Comparison of ENCODE assay signal across 30 cellular contexts in genomic region chr3:151800449-151800848, GRCh38. TPM values are rescaled to one million over a fixed set of nuclear protein-coding genes. Genes with fewer than 3 reads are reported as not detected.
"Had no signal": no experiment of that assay in that cellular context is flagged by ENCODE, and none has a peak within 500 bp of the region (broad histone marks: within the 10 kb centered on the region; RNA-seq: fewer than 3 reads in every experiment).

No MANE protein-coding gene starts in this region.

- H3K27ac ChIP-seq: brain microvascular endothelial cell, gastrocnemius medialis, ovary, sigmoid colon, suprapubic skin, tibial artery had no signal

- DNase-seq: activated CD4-positive, alpha-beta memory T cell treated with anti-CD3 and anti-CD28 coated beads, Interleukin-2, amount 10 ng/mL, durations not matched to agents 7 days and 5 days; activated CD4-positive, alpha-beta T cell treated with anti-CD3 and anti-CD28 coated beads for 1 hour; activated CD4-positive, alpha-beta T cell treated with anti-CD3 and anti-CD28 coated beads, Interleukin-2, amount 10 ng/mL, durations not matched to agents 7 days and 5 days; activated CD8-positive, alpha-beta memory T cell treated with anti-CD3 and anti-CD28 coated beads, Interleukin-2, amount 50 U/mL, for 48 hours; activated gamma-delta T cell; activated naive CD4-positive, alpha-beta T cell treated with anti-CD3 and anti-CD28 coated beads, Interleukin-2, amount 10 ng/mL, durations not matched to agents 7 days and 5 days; activated naive CD8-positive, alpha-beta T cell treated with anti-CD3 and anti-CD28 coated beads, Interleukin-2, amount 10 ng/mL, durations not matched to agents 7 days and 5 days; activated T-cell treated with anti-CD3 and anti-CD28 coated beads, Interleukin-2, amount 50 U/mL, for 24 hours; amniotic stem cell; brain microvascular endothelial cell; caudate nucleus; cortex of kidney; effector memory CD8-positive, alpha-beta T cell; erythroblast; gastrocnemius medialis; glutamatergic neuron; islet precursor cell; left colon; mammary epithelial cell; ovary; sigmoid colon; stimulated activated naive CD4-positive, alpha-beta T cell; tibial artery had no signal

- H3K4me3 ChIP-seq: gastrocnemius medialis, ovary, sigmoid colon, suprapubic skin, tibial artery had no signal

- H3K36me3 ChIP-seq: gastrocnemius medialis, ovary, sigmoid colon, suprapubic skin, tibial artery had no signal

- H3K4me1 ChIP-seq: gastrocnemius medialis, suprapubic skin, tibial artery had no signal

- H3K9me3 ChIP-seq: gastrocnemius medialis, ovary, sigmoid colon, suprapubic skin, tibial artery had no signal

- H3K27me3 ChIP-seq: brain microvascular endothelial cell, gastrocnemius medialis, ovary, sigmoid colon, suprapubic skin, tibial artery had no signal

- ATAC-seq: effector memory CD8-positive, alpha-beta T cell; gastrocnemius medialis; WTC11 had no signal

RNA-seq across cellular contexts. Expression of gene AADAC, which starts 13.5 kb away (rescaled TPM):
- total RNA-seq: activated CD4-positive, alpha-beta memory T cell treated with anti-CD3 and anti-CD28 coated beads, Interleukin-2, amount 10 ng/mL, durations not matched to agents 7 days and 5 days; activated CD4-positive, alpha-beta T cell treated with anti-CD3 and anti-CD28 coated beads, Interleukin-2, amount 10 ng/mL, durations not matched to agents 7 days and 5 days; activated naive CD8-positive, alpha-beta T cell treated with anti-CD3 and anti-CD28 coated beads, Interleukin-2, amount 10 ng/mL, durations not matched to agents 7 days and 5 days; astrocyte; chondrocyte; left colon; mammary epithelial cell; progenitor cell of endocrine pancreas; renal cortical epithelial cell; sigmoid colon; ureter had no signal
- polyA plus RNA-seq: mammary epithelial cell, sigmoid colon had no signal
